Comparison of ENCODE assay signal across 9 cellular contexts in genomic region chr4:73518340-73518739, GRCh38. TPM values are rescaled to one million over a fixed set of nuclear protein-coding genes. Genes with fewer than 3 reads are reported as not detected.
"Had no signal": no experiment of that assay in that cellular context is flagged by ENCODE, and none has a peak within 500 bp of the region (broad histone marks: within the 10 kb centered on the region; RNA-seq: fewer than 3 reads in every experiment).

No MANE protein-coding gene starts in this region.

- H3K4me3 ChIP-seq: GM12878 had no signal

- ATAC-seq: GM12878 had no signal

- DNase-seq: GDM1, GF-D8 had no signal

- FAIRE-seq: G401.6, GM12878, GM12891, GM12892, GM18507, GM19239 had no signal

RNA-seq across cellular contexts. Expression of gene AFM, which starts 36.8 kb away (rescaled TPM):
- total RNA-seq: G401, GM12878 had no signal
- polyA plus RNA-seq: GM12878 had no signal
